ENCODE assay signal across 13 cellular contexts in genomic region chr2:159609933-159610523, GRCh38. TPM values are rescaled to one million over a fixed set of nuclear protein-coding genes. Genes with fewer than 3 reads are reported as not detected.
DNase-seq lines count a peak whose midpoint lies in the region; ATAC-seq and TF ChIP-seq lines count a peak whose summit lies in the region.
"Had no signal": no experiment of that assay in that cellular context is flagged by ENCODE, and none has a peak within 500 bp of the region (broad histone marks: within the 10 kb centered on the region; RNA-seq: fewer than 3 reads in every experiment).

No MANE protein-coding gene starts in this region.

- CTCF ChIA-PET in HEK293T (lab: Yijun Ruan, JAX): no interaction called here

- no peak for TF ChIP-seq CTCF in brain (conservative IDR thresholded peaks at IDR 0.05)
- TF ChIP-seq CTCF in nephron (IDR thresholded peaks at IDR 0.05; ENCODE audit: unreplicated experiment in 3 of 3): no peak

- H3K4me3 Mint-ChIP-seq in brain (peak overlapping the region; percentile 59 to 83 (median 75)), nephron (peak overlapping the region in 2 of 3 experiments; percentile 24 to 34)
- H3K4me3 Mint-ChIP-seq in activated naive CD8-positive, alpha-beta T cell treated with anti-CD3 and anti-CD28 coated beads for 36 hours: no peak overlapping the region

- DNase-seq in DMS114 treated with DMSO at 0.1 percent for 48 hours (lab: John Stamatoyannopoulos, UW; ENCODE audit: unreplicated experiment): peak; percentile 6
- no peak for DNase-seq in HEK293T (ENCODE audit: extremely low spot score)
- no peak for DNase-seq in activated naive CD8-positive, alpha-beta T cell treated with anti-CD3 and anti-CD28 coated beads for 36 hours
- DNase-seq in activated gamma-delta T cell treated with Interleukin-2 at 50 U/mL for 16 hours: no peak
- DNase-seq: activated CD8-positive, alpha-beta memory T cell treated with anti-CD3 and anti-CD28 coated beads for 24 hours; activated gamma-delta T cell; brain microvascular endothelial cell; SK-N-SH; stimulated activated CD4-positive, alpha-beta T cell treated with anti-CD3 and anti-CD28 coated beads, Interleukin-2, amount 100 ng/mL, for 24 hours; upper lobe of right lung had no signal

- peaks cover 9% of the 10 kb centered on the region for H3K36me3 Mint-ChIP-seq in brain
- no peaks in the 10 kb centered on the region for H3K36me3 Mint-ChIP-seq in nephron (ENCODE audit: low read depth)
- H3K36me3 Mint-ChIP-seq in activated naive CD8-positive, alpha-beta T cell treated with anti-CD3 and anti-CD28 coated beads for 36 hours: no peaks in the 10 kb centered on the region

- ATAC-seq in GM21360 (IDR thresholded peaks at IDR 0.05; ENCODE audit: unreplicated experiment): no peak
- ATAC-seq: upper lobe of right lung had no signal

- H3K4me1 Mint-ChIP-seq in brain: peaks cover 84% of the 10 kb centered on the region
- H3K4me1 Mint-ChIP-seq in nephron: peaks cover 68% of the 10 kb centered on the region
- H3K4me1 Mint-ChIP-seq in activated naive CD8-positive, alpha-beta T cell treated with anti-CD3 and anti-CD28 coated beads for 36 hours: peaks cover 4% of the 10 kb centered on the region

- H3K9me3 Mint-ChIP-seq in brain: no peaks in the 10 kb centered on the region
- no peaks in the 10 kb centered on the region for H3K9me3 Mint-ChIP-seq in nephron
- H3K9me3 Mint-ChIP-seq in activated naive CD8-positive, alpha-beta T cell treated with anti-CD3 and anti-CD28 coated beads for 36 hours: no peaks in the 10 kb centered on the region

- peak overlapping the region; percentile 7 to 93 (median 49) for H3K27ac Mint-ChIP-seq in brain
- H3K27ac Mint-ChIP-seq in nephron: peak overlapping the region; percentile 14 to 48 (median 41)
- H3K27ac Mint-ChIP-seq in activated naive CD8-positive, alpha-beta T cell treated with anti-CD3 and anti-CD28 coated beads for 36 hours: no peak overlapping the region

- peaks cover 5% of the 10 kb centered on the region for H3K27me3 Mint-ChIP-seq in brain
- H3K27me3 Mint-ChIP-seq in nephron (ENCODE audit: low read depth): no peaks in the 10 kb centered on the region
- H3K27me3 Mint-ChIP-seq in activated naive CD8-positive, alpha-beta T cell treated with anti-CD3 and anti-CD28 coated beads for 36 hours: peaks cover 16% of the 10 kb centered on the region

- POLR2A ChIA-PET in HEK293T (lab: Yijun Ruan, JAX): interaction anchor here (0.9 to 1.7 kb wide), 3 partner anchors 11 to 323 kb away, joined by 3 to 5 read pairs (median 4); partner anchors contain the start of genes MARCHF7 and WDSUB1

TF ChIP-seq in HEK293T, 16 proteins besides CTCF, POLR2A, EP300 and RAD21:
- TF ChIP-seq CTBP1 (IDR thresholded peaks at IDR 0.05; ENCODE audit: borderline replicate concordance) (no peak), SUZ12 (IDR thresholded peaks at IDR 0.05) (no peak), ARNT (IDR thresholded peaks at IDR 0.05) (no peak), NFRKB (IDR thresholded peaks at IDR 0.05) (no peak), FOXA1 (IDR thresholded peaks at IDR 0.05) (no peak), LEF1 (IDR thresholded peaks at IDR 0.05; ENCODE audit: borderline replicate concordance) (no peak), L3MBTL2 (conservative IDR thresholded peaks at IDR 0.05) (no peak), TARDBP (IDR thresholded peaks at IDR 0.05) (no peak), FOXM1 (IDR thresholded peaks at IDR 0.05; ENCODE audit: borderline replicate concordance) (no peak), ZNF384 (IDR thresholded peaks at IDR 0.05) (peak; percentile 30; the same call in 1 of the 2 replicates), SP1 (IDR thresholded peaks at IDR 0.05) (no peak), HDGF (IDR thresholded peaks at IDR 0.05; ENCODE audit: borderline replicate concordance) (no peak), FOXK2 (IDR thresholded peaks at IDR 0.05) (no peak), PKNOX1 (IDR thresholded peaks at IDR 0.05) (peak; percentile 95), ELF4 (IDR thresholded peaks at IDR 0.05) (no peak), BHLHE40 (IDR thresholded peaks at IDR 0.05; ENCODE audit: borderline replicate concordance) (no peak)

RNA-seq across cellular contexts. Expression of gene BAZ2B, which starts 6.3 kb away (rescaled TPM):
- polyA plus RNA-seq in brain (ENCODE audit: insufficient read depth, low read depth, low replicate concordance): 14.7 TPM
- total RNA-seq in activated naive CD8-positive, alpha-beta T cell treated with anti-CD3 and anti-CD28 coated beads for 36 hours: 1 to 10 TPM; 8.3 TPM
